Comparison of ENCODE assay signal across 18 cellular contexts in genomic region chrX:106774981-106775380, GRCh38. TPM values are rescaled to one million over a fixed set of nuclear protein-coding genes. Genes with fewer than 3 reads are reported as not detected.
DNase-seq lines count a peak whose midpoint lies in the region; ATAC-seq, FAIRE-seq and TF ChIP-seq lines count a peak whose summit lies in the region.
"Had no signal": no experiment of that assay in that cellular context is flagged by ENCODE, and none has a peak within 500 bp of the region (broad histone marks: within the 10 kb centered on the region; RNA-seq: fewer than 3 reads in every experiment).

No MANE protein-coding gene starts in this region.

- POLR2A ChIA-PET in HepG2 (lab: Yijun Ruan, JAX) = no interaction called here

- TF ChIP-seq CTCF in HepG2 (CRISPR knock-in tag; IDR thresholded peaks at IDR 0.05) = no peak
- no peak for TF ChIP-seq CTCF in right lobe of liver (IDR thresholded peaks at IDR 0.05)

- no peak for TF ChIP-seq RAD21 in HepG2 (CRISPR knock-in tag; IDR thresholded peaks at IDR 0.05)

- H3K9ac ChIP-seq in HepG2 (ENCODE audit: insufficient read depth, low read depth, low read length) = no peak overlapping the region
- H3K9ac ChIP-seq: BLaER1 had no signal

- intact Hi-C loops in HepG2 (cut with micrococcal nuclease; ENCODE audit: unreplicated experiment) (no loop called here), right lobe of liver (cut with DNase I) (no loop called here)

- no peak overlapping the region for H3K4me2 ChIP-seq in HepG2 (ENCODE audit: low read depth, low read length)
- H3K4me2 ChIP-seq: BLaER1 had no signal

- H3K4me3 ChIP-seq in HepG2 (replicated peaks in 1 of 3; ENCODE audit: insufficient read depth in 1 of 3, low read depth in 2 of 3, low read length in 3 of 3) = no peak overlapping the region
- H3K4me3 ChIP-seq in right lobe of liver = no peak overlapping the region
- H3K4me3 ChIP-seq: BLaER1 had no signal

- BruUV-seq in HepG2 (replicated peaks; lab: Mats Ljungman, UMichigan) = TSS peak; percentile 17

- H3K9me3 ChIP-seq in HepG2 (ENCODE audit: low read length) (no peaks in the 10 kb centered on the region), right lobe of liver (no peaks in the 10 kb centered on the region)
- H3K9me3 ChIP-seq: BLaER1 had no signal

- H4K20me1 ChIP-seq in HepG2 (ENCODE audit: insufficient read depth, low read length) = 0 out of 2 replicates have a peak, but pooled peaks cover 3% of the 10 kb centered on the region
- H4K20me1 ChIP-seq: BLaER1 had no signal

- WGBS in HepG2 (ENCODE audit: low lambda C conversion rate) = no CpG with 5 or more reads among the region's 2 CpGs
- 28% methylated on average over 2 of the region's 2 CpGs for WGBS in right lobe of liver (ENCODE audit: insufficient coverage, low coverage, low lambda C conversion rate, missing lambda C conversion rate)

- H3K36me3 ChIP-seq in HepG2 (replicated peaks in 1 of 2; ENCODE audit: control insufficient read depth in 1 of 2, insufficient read depth in 2 of 2, low read length in 2 of 2) = 0 out of 5 replicates have a peak, but pooled peaks cover 0 to 6% of the 10 kb centered on the region in 2 experiments
- no peaks in the 10 kb centered on the region for H3K36me3 ChIP-seq in right lobe of liver
- H3K36me3 ChIP-seq: BLaER1 had no signal

- TF ChIP-seq EP300 in HepG2 (IDR thresholded peaks at IDR 0.05; ENCODE audit: low read depth in 2 of 2, low read length in 2 of 2) = no peak
- no peak for TF ChIP-seq EP300 in HepG2 (CRISPR knock-in tag; IDR thresholded peaks at IDR 0.05; ENCODE audit: borderline replicate concordance)

- no peak overlapping the region for H2AFZ ChIP-seq in HepG2 (ENCODE audit: low read length)

- H3K79me2 ChIP-seq in HepG2 (ENCODE audit: insufficient read depth, low read length) = no peaks in the 10 kb centered on the region

- TF ChIP-seq POLR2A in HepG2 (IDR thresholded peaks at IDR 0.05; ENCODE audit: insufficient read depth in 1 of 2, low read depth in 2 of 2, low read length in 2 of 2) (no peak), right lobe of liver (IDR thresholded peaks at IDR 0.05) (no peak)

- H3K27me3 ChIP-seq in HepG2 (ENCODE audit: control insufficient read depth in 1 of 2, insufficient read depth in 2 of 2, low read length in 2 of 2) = no peaks in the 10 kb centered on the region
- H3K27me3 ChIP-seq in right lobe of liver = no peaks in the 10 kb centered on the region

- in situ Hi-C loops in HepG2 (cut with HindIII; ENCODE audit: extremely low pct_ligation_motif_present, low pct_unique_long_range_greater_than_20kb) = loop anchor here (25.0 kb wide), 1 partner anchor 288 kb away; no protein-coding TSS in a partner anchor

- no peak for FAIRE-seq in HepG2 (lab: Jason Lieb, UNC)
- FAIRE-seq: GM19239, H54 had no signal

- H3K4me1 ChIP-seq in HepG2 (ENCODE audit: insufficient read depth, low read length) = peaks cover 20% of the 10 kb centered on the region
- H3K4me1 ChIP-seq in right lobe of liver = peaks cover 0 to 5% (median 0%) of the 10 kb centered on the region in 4 donors
- H3K4me1 ChIP-seq: BLaER1 had no signal

- H3K27ac ChIP-seq in HepG2 (ENCODE audit: extremely low read length, insufficient read depth, low read length) = no peak overlapping the region
- H3K27ac ChIP-seq in right lobe of liver = no peak overlapping the region
- H3K27ac ChIP-seq: 22Rv1, BLaER1 had no signal

- ATAC-seq in HepG2 (no peak), right lobe of liver (no peak), GM18502 (IDR thresholded peaks at IDR 0.05; ENCODE audit: poor library complexity, unreplicated experiment) (no peak)
- ATAC-seq: HCT116 had no signal

- CTCF ChIA-PET in HepG2 (lab: Yijun Ruan, JAX; ENCODE audit: low intra/inter-chr PET ratio, low total read pairs) = no interaction called here

- DNase-seq in HepG2 (ENCODE audit: low spot score) (peak; percentile 2), right lobe of liver (no peak), amniotic epithelial cell (ENCODE audit: low read depth) (peak; percentile 31), renal cortical epithelial cell (ENCODE audit: low read depth) (peak; percentile 23), occipital lobe (lab: John Stamatoyannopoulos, UW) (no peak), NCI-H1930 (lab: John Stamatoyannopoulos, UW) (no peak)
- DNase-seq: AML-193; CD8-positive, alpha-beta memory T cell; DMS53; GF-D8; IMR-90; KBM-7 had no signal

TF ChIP-seq in HepG2, 621 proteins besides CTCF, POLR2A, EP300 and RAD21 (continues in another document):
- TF ChIP-seq, protein P1, sequence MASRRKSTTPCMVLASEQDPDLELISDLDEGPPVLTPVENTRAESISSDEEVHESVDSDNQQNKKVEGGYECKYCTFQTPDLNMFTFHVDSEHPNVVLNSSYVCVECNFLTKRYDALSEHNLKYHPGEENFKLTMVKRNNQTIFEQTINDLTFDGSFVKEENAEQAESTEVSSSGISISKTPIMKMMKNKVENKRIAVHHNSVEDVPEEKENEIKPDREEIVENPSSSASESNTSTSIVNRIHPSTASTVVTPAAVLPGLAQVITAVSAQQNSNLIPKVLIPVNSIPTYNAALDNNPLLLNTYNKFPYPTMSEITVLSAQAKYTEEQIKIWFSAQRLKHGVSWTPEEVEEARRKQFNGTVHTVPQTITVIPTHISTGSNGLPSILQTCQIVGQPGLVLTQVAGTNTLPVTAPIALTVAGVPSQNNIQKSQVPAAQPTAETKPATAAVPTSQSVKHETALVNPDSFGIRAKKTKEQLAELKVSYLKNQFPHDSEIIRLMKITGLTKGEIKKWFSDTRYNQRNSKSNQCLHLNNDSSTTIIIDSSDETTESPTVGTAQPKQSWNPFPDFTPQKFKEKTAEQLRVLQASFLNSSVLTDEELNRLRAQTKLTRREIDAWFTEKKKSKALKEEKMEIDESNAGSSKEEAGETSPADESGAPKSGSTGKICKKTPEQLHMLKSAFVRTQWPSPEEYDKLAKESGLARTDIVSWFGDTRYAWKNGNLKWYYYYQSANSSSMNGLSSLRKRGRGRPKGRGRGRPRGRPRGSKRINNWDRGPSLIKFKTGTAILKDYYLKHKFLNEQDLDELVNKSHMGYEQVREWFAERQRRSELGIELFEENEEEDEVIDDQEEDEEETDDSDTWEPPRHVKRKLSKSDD (CRISPR knock-in tag; IDR thresholded peaks at IDR 0.05; ENCODE audit: low read depth) = no peak

RNA-seq across cellular contexts. Expression of gene TBC1D8B, which starts 27.5 kb away (rescaled TPM):
- total RNA-seq in HepG2 (2016; rRNA removed; fragmentation: Illumina TruSeq; extraction: Trizol) (7.2 and 11.6 TPM in 2 replicates), right lobe of liver (1 to 10 TPM; 6.6 to 9.6 (median 8.2) TPM), renal cortical epithelial cell (8.3 and 17.1 TPM in 2 replicates), occipital lobe (0.78 TPM)
- total RNA-seq in HepG2 (2016; cell fraction: cytosol; rRNA removed; fragmentation: Illumina TruSeq; extraction: Trizol; ENCODE audit: low read depth) = 0.71 and 1.1 TPM in 2 replicates
- 6.7 and 11.4 TPM in 2 replicates for total RNA-seq in HepG2 (2016; cell fraction: insoluble cytoplasmic fraction; rRNA removed; fragmentation: Illumina TruSeq; extraction: Trizol)
- total RNA-seq in HepG2 (2016; cell fraction: membrane; rRNA removed; fragmentation: Illumina TruSeq; extraction: Trizol) = 1.8 and 2.3 TPM in 2 replicates
- total RNA-seq in HepG2 (2016; cell fraction: nucleus; rRNA removed; fragmentation: Illumina TruSeq; extraction: Trizol) = 10.4 and 10.7 TPM in 2 replicates
- 4.0 and 6.2 TPM in 2 replicates for polyA plus RNA-seq in HepG2 (2011; rRNA removed)
- polyA plus RNA-seq in HepG2 (2011; cell fraction: cytosol; rRNA removed) = 1.7 and 3.1 TPM in 2 replicates
- 2.1 and 3.1 TPM in 2 replicates for polyA plus RNA-seq in HepG2 (2011; cell fraction: nucleus; rRNA removed)
- 4.7 and 5.9 TPM in 2 replicates for polyA plus RNA-seq in HepG2 (2012)
- 0.18 and 0.25 TPM in 2 replicates for polyA plus RNA-seq in HepG2 (2016; cell fraction: cytosol; fragmentation: Illumina TruSeq; extraction: Trizol; ENCODE audit: low read depth)
- polyA plus RNA-seq in HepG2 (2016; cell fraction: insoluble cytoplasmic fraction; fragmentation: Illumina TruSeq; extraction: Trizol; ENCODE audit: low read depth) = 8.1 TPM in 2 replicates
- 0.56 and 0.88 TPM in 2 replicates for polyA plus RNA-seq in HepG2 (2016; cell fraction: membrane; fragmentation: Illumina TruSeq; extraction: Trizol; ENCODE audit: low read depth)
- 9.5 and 10.3 TPM in 2 replicates for polyA plus RNA-seq in HepG2 (2016; cell fraction: nucleus; fragmentation: Illumina TruSeq; extraction: Trizol; ENCODE audit: insufficient read depth, low read depth)
- polyA minus RNA-seq in HepG2 (2011; rRNA and poly(A)+ RNA removed; ENCODE audit: low replicate concordance) = 0.05 and 3.7 TPM in 2 replicates
- 5.5 and 6.3 TPM in 2 replicates for polyA minus RNA-seq in HepG2 (2011; cell fraction: cytosol; rRNA and poly(A)+ RNA removed)
- 13.8 and 14.2 TPM in 2 replicates for polyA minus RNA-seq in HepG2 (2011; cell fraction: nucleus; rRNA and poly(A)+ RNA removed)

RNA-seq across cellular contexts. Expression of gene RNF128, which starts 48.5 kb away (rescaled TPM):
- total RNA-seq in HepG2 (2016; rRNA removed; fragmentation: Illumina TruSeq; extraction: Trizol) (9.7 and 18.5 TPM in 2 replicates), right lobe of liver (10 to 100 TPM; 39.4 to 48.7 (median 45.4) TPM), renal cortical epithelial cell (33.7 and 58.3 TPM in 2 replicates), occipital lobe (1.2 TPM)
- 1.6 and 1.8 TPM in 2 replicates for total RNA-seq in HepG2 (2016; cell fraction: cytosol; rRNA removed; fragmentation: Illumina TruSeq; extraction: Trizol; ENCODE audit: low read depth)
- total RNA-seq in HepG2 (2016; cell fraction: insoluble cytoplasmic fraction; rRNA removed; fragmentation: Illumina TruSeq; extraction: Trizol) = 10.1 and 19.1 TPM in 2 replicates
- total RNA-seq in HepG2 (2016; cell fraction: membrane; rRNA removed; fragmentation: Illumina TruSeq; extraction: Trizol) = 3.8 and 4.0 TPM in 2 replicates
- 23.5 and 24.5 TPM in 2 replicates for total RNA-seq in HepG2 (2016; cell fraction: nucleus; rRNA removed; fragmentation: Illumina TruSeq; extraction: Trizol)
- polyA plus RNA-seq in HepG2 (2011; rRNA removed) = 42.8 and 43.5 TPM in 2 replicates
- polyA plus RNA-seq in HepG2 (2011; cell fraction: cytosol; rRNA removed) = 32.3 and 42.2 TPM in 2 replicates
- polyA plus RNA-seq in HepG2 (2011; cell fraction: nucleus; rRNA removed) = 22.0 and 25.0 TPM in 2 replicates
- polyA plus RNA-seq in HepG2 (2012) = 52.9 and 69.8 TPM in 2 replicates
- 0.83 and 0.86 TPM in 2 replicates for polyA plus RNA-seq in HepG2 (2016; cell fraction: cytosol; fragmentation: Illumina TruSeq; extraction: Trizol; ENCODE audit: low read depth)
- 11.3 and 11.6 TPM in 2 replicates for polyA plus RNA-seq in HepG2 (2016; cell fraction: insoluble cytoplasmic fraction; fragmentation: Illumina TruSeq; extraction: Trizol; ENCODE audit: low read depth)
- polyA plus RNA-seq in HepG2 (2016; cell fraction: membrane; fragmentation: Illumina TruSeq; extraction: Trizol; ENCODE audit: low read depth) = 2.1 and 2.3 TPM in 2 replicates
- polyA plus RNA-seq in HepG2 (2016; cell fraction: nucleus; fragmentation: Illumina TruSeq; extraction: Trizol; ENCODE audit: insufficient read depth, low read depth) = 34.1 and 36.2 TPM in 2 replicates
- 73.8 TPM in 1 of 2 replicates, not detected in the other for polyA minus RNA-seq in HepG2 (2011; rRNA and poly(A)+ RNA removed; ENCODE audit: low replicate concordance)
- 74.3 and 77.9 TPM in 2 replicates for polyA minus RNA-seq in HepG2 (2011; cell fraction: cytosol; rRNA and poly(A)+ RNA removed)
- 60.5 and 65.3 TPM in 2 replicates for polyA minus RNA-seq in HepG2 (2011; cell fraction: nucleus; rRNA and poly(A)+ RNA removed)
- total RNA-seq: CD8-positive, alpha-beta memory T cell had no signal
- polyA plus RNA-seq: CD8-positive, alpha-beta memory T cell had no signal

Comparison
In these comparisons a context has a peak if more than half of its experiments do, and no peak if none do; other contexts are left out.
1. DNase-seq: peak in HepG2 (single experiment), amniotic epithelial cell (single experiment) and renal cortical epithelial cell (single experiment); none in right lobe of liver (0 of 3), occipital lobe (single experiment) and NCI-H1930 (0 of 2).